Comparison of ENCODE assay signal across 16 cellular contexts in genomic region chr9:95670122-95670521, GRCh38.
"Had no signal": no experiment of that assay in that cellular context is flagged by ENCODE, and none has a peak within 500 bp of the region (broad histone marks: within the 10 kb centered on the region; RNA-seq: fewer than 3 reads in every experiment).

No MANE protein-coding gene starts in this region.

- DNase-seq: activated CD4-positive, alpha-beta memory T cell treated with anti-CD3 and anti-CD28 coated beads, Interleukin-2, amount 10 ng/mL, durations not matched to agents 7 days and 5 days; activated CD4-positive, alpha-beta T cell treated with anti-CD3 and anti-CD28 coated beads for 36 hours; activated naive CD4-positive, alpha-beta T cell treated with anti-CD3 and anti-CD28 coated beads, Interleukin-2, amount 50 U/mL, for 16 hours; activated T-cell treated with anti-CD3 and anti-CD28 coated beads, Interleukin-2, amount 50 U/mL, for 24 hours; mesenchymal stem cell; natural killer cell; nucleus accumbens; posterior cingulate gyrus; stimulated activated CD4-positive, alpha-beta T cell treated with anti-CD3 and anti-CD28 coated beads, Interleukin-15, amount 100 ng/mL, for 24 hours; stimulated activated CD4-positive, alpha-beta T cell treated with anti-CD3 and anti-CD28 coated beads, Interleukin-4, amount 100 ng/mL, for 1 hour; stimulated activated naive CD4-positive, alpha-beta T cell; T-helper 2 cell; trophoblast cell had no signal

- H3K4me3 ChIP-seq: right atrium auricular region, skin epidermis had no signal

- H3K27me3 ChIP-seq: right atrium auricular region had no signal

- ATAC-seq: activated CD4-positive, alpha-beta T cell treated with anti-CD3 and anti-CD28 coated beads for 36 hours; esophagus mucosa; natural killer cell had no signal

- H3K36me3 ChIP-seq: right atrium auricular region had no signal

- H3K9me3 ChIP-seq: right atrium auricular region had no signal

- H3K4me1 ChIP-seq: right atrium auricular region had no signal

- H3K27ac ChIP-seq: right atrium auricular region, skin epidermis had no signal
